18 cellular contexts compared by ENCODE assay signal in the genomic region with DNA sequence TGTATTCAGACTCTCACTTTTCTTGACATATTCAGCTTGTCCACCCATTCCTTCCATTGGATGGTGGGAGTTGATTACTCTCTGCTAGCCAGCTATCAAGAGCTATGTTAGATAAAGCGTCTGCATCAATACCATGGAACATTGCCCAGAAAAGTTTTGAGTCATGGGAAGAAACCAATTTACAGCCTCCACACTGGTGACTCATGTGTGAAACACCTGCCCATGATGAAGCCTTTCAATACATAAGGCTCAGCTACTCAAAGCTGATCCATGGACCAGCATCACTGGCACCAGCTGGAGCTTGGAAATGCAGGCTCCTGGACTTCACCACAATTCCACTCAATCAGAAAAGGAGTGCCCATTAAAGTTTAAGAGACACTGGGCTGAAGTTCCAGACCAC. TPM values are rescaled to one million over a fixed set of nuclear protein-coding genes. Genes with fewer than 3 reads are reported as not detected.
A peak's percentile ranks its signal among the peaks of the same experiment; 100 is the strongest.
DNase-seq lines count a peak whose midpoint lies in the region; ATAC-seq and TF ChIP-seq lines count a peak whose summit lies in the region.
"Had no signal": no experiment of that assay in that cellular context is flagged by ENCODE, and none has a peak within 500 bp of the region (broad histone marks: within the 10 kb centered on the region; RNA-seq: fewer than 3 reads in every experiment).

No MANE protein-coding gene starts in this region.

- no peak for ATAC-seq in HG03280 (IDR thresholded peaks at IDR 0.05; ENCODE audit: unreplicated experiment)

- CTCF ChIA-PET in Calu3 (lab: Charles Lee), result interaction anchor here (0.5 to 1.4 kb wide), 5 partner anchors 14 to 264 kb away, joined by 3 to 5 read pairs (median 4); no protein-coding TSS in a partner anchor

- H3K27ac ChIP-seq in brain microvascular endothelial cell (no peak overlapping the region), left ventricle myocardium inferior (replicated peaks) (no peak overlapping the region)
- H3K27ac ChIP-seq: colonic mucosa, stomach had no signal

- H3K4me1 Mint-ChIP-seq in Calu3 (ENCODE audit: low read depth, unreplicated experiment), result peaks cover 44% of the 10 kb centered on the region
- H3K4me1 Mint-ChIP-seq: H9 had no signal

- no peaks in the 10 kb centered on the region for H3K9me3 ChIP-seq in left ventricle myocardium inferior (replicated peaks)
- H3K9me3 ChIP-seq: BE2C, colonic mucosa, stomach had no signal

- in situ Hi-C loops in brain microvascular endothelial cell (cut with HindIII; ENCODE audit: low pct_ligation_motif_present, low sequenced_read_pairs), result no loop called here

- H3K27me3 ChIP-seq in brain microvascular endothelial cell (replicated peaks) (no peaks in the 10 kb centered on the region), left ventricle myocardium inferior (ENCODE audit: low read depth) (peaks cover 23% of the 10 kb centered on the region)
- H3K27me3 ChIP-seq: BE2C, colonic mucosa had no signal

- no peaks in the 10 kb centered on the region for H3K9me3 Mint-ChIP-seq in Calu3 (ENCODE audit: low read depth, unreplicated experiment)
- H3K9me3 Mint-ChIP-seq: activated naive CD8-positive, alpha-beta T cell treated with anti-CD3 and anti-CD28 coated beads for 36 hours; H9 had no signal

- intact Hi-C loops in Calu3 (cut with micrococcal nuclease; ENCODE audit: unreplicated experiment) (loop anchor here (5.0 kb wide), 1 partner anchor 113 kb away; no protein-coding TSS in a partner anchor), left ventricle myocardium inferior (cut with micrococcal nuclease) (no loop called here)

- no TSS peak for BruUV-seq in Calu3 (replicated peaks; lab: Mats Ljungman, UMichigan)

- H3K36me3 Mint-ChIP-seq in Calu3 (ENCODE audit: insufficient read depth, unreplicated experiment), result no peaks in the 10 kb centered on the region
- H3K36me3 Mint-ChIP-seq: activated naive CD8-positive, alpha-beta T cell treated with anti-CD3 and anti-CD28 coated beads for 36 hours had no signal

- no peak overlapping the region for H3K27ac Mint-ChIP-seq in Calu3 (ENCODE audit: unreplicated experiment)
- H3K27ac Mint-ChIP-seq: activated naive CD8-positive, alpha-beta T cell treated with anti-CD3 and anti-CD28 coated beads for 36 hours; H9 had no signal

- H3K4me3 Mint-ChIP-seq in Calu3 (ENCODE audit: low read depth, unreplicated experiment), result no peak overlapping the region
- H3K4me3 Mint-ChIP-seq: activated naive CD8-positive, alpha-beta T cell treated with anti-CD3 and anti-CD28 coated beads for 36 hours; H9 had no signal

- no peaks in the 10 kb centered on the region for H3K36me3 ChIP-seq in brain microvascular endothelial cell (replicated peaks)
- H3K36me3 ChIP-seq in left ventricle myocardium inferior, result no peaks in the 10 kb centered on the region
- H3K36me3 ChIP-seq: BE2C, colonic mucosa, stomach had no signal

- no peaks in the 10 kb centered on the region for H3K4me1 ChIP-seq in left ventricle myocardium inferior
- H3K4me1 ChIP-seq: BE2C, colonic mucosa, stomach had no signal

- DNase-seq in Calu3 (peak; percentile 63), HT-29 (ENCODE audit: low spot score) (peak; percentile 20), brain microvascular endothelial cell (peak; percentile 61), kidney tubule cell (ENCODE audit: low spot score) (peak; percentile 90), OCI-M1 (lab: John Stamatoyannopoulos, UW) (no peak), left ventricle myocardium inferior (no peak)
- no peak for DNase-seq in activated CD4-positive, CD25-positive, alpha-beta regulatory T cell treated with anti-CD3 and anti-CD28 coated beads, Interleukin-2, amount 50 U/mL, for 72 hours
- DNase-seq: activated naive CD8-positive, alpha-beta T cell treated with anti-CD3 and anti-CD28 coated beads for 36 hours; BE2C; colonic mucosa; foreskin melanocyte; GDM1; H9; NCI-H146; NCI-H526; stimulated activated CD4-positive, alpha-beta T cell treated with anti-CD3 and anti-CD28 coated beads, Interleukin-4, amount 100 ng/mL, for 24 hours; stomach had no signal

- TF ChIP-seq CTCF in Calu3 (IDR thresholded peaks at IDR 0.05; ENCODE audit: unreplicated experiment), result no peak
- TF ChIP-seq CTCF in brain microvascular endothelial cell (IDR thresholded peaks at IDR 0.05; ENCODE audit: low read depth, low read length, missing control alignments), result no peak
- no peak for TF ChIP-seq CTCF in left ventricle myocardium inferior (IDR thresholded peaks at IDR 0.05; ENCODE audit: borderline replicate concordance)

- H3K4me3 ChIP-seq in brain microvascular endothelial cell (ENCODE audit: low read depth, low read length) (no peak overlapping the region), left ventricle myocardium inferior (no peak overlapping the region)
- H3K4me3 ChIP-seq: colonic mucosa, stomach had no signal

- H3K27me3 Mint-ChIP-seq in Calu3 (ENCODE audit: unreplicated experiment), result no peaks in the 10 kb centered on the region

RNA-seq across cellular contexts. Expression of a gene that starts 16.1 kb away (rescaled TPM):
- total RNA-seq in Calu3 (2022) (1.9 and 2.1 TPM in 2 replicates), left ventricle myocardium inferior (0.16 TPM)
- not detected in 2 replicates for total RNA-seq in HT-29 (2014; rRNA removed; shearing (Covaris generic))
- total RNA-seq: activated naive CD8-positive, alpha-beta T cell treated with anti-CD3 and anti-CD28 coated beads for 36 hours had no signal

RNA-seq across cellular contexts. Expression of a gene that starts 27.6 kb away (rescaled TPM):
- not detected in 2 replicates for total RNA-seq in Calu3 (2022)
- total RNA-seq in HT-29 (2014; rRNA removed; shearing (Covaris generic)), result not detected in 2 replicates
- total RNA-seq in left ventricle myocardium inferior, result not detected
- total RNA-seq: activated naive CD8-positive, alpha-beta T cell treated with anti-CD3 and anti-CD28 coated beads for 36 hours; colonic mucosa; H9 had no signal

RNA-seq across cellular contexts. Expression of a gene that starts 31.4 kb away (rescaled TPM):
- total RNA-seq in Calu3 (2022) (0.07 and 0.10 TPM in 2 replicates), left ventricle myocardium inferior (0.36 TPM)
- total RNA-seq in HT-29 (2014; rRNA removed; shearing (Covaris generic)), result not detected in 2 replicates
- total RNA-seq: activated naive CD8-positive, alpha-beta T cell treated with anti-CD3 and anti-CD28 coated beads for 36 hours had no signal

Comparison
In these comparisons a context has a peak if more than half of its experiments do, and no peak if none do; other contexts are left out.
1. DNase-seq: peak in Calu3 (single experiment), HT-29 (single experiment), brain microvascular endothelial cell (single experiment) and kidney tubule cell (single experiment); none in OCI-M1 (single experiment), activated CD4-positive, CD25-positive, alpha-beta regulatory T cell treated with anti-CD3 and anti-CD28 coated beads, Interleukin-2, amount 50 U/mL, for 72 hours (single experiment) and left ventricle myocardium inferior (single experiment).